In genomic region chr1:101235696-101236545, GRCh38 we compare ENCODE assay signal across 8 cellular contexts. TPM values are rescaled to one million over a fixed set of nuclear protein-coding genes. Genes with fewer than 3 reads are reported as not detected.
A peak's percentile ranks its signal among the peaks of the same experiment; 100 is the strongest.
DNase-seq lines count a peak whose midpoint lies in the region; ATAC-seq and TF ChIP-seq lines count a peak whose summit lies in the region.

No MANE protein-coding gene starts in this region.

- peak overlapping the region; percentile 95 for H3K4me3 Mint-ChIP-seq in activated CD4-positive, alpha-beta memory T cell treated with anti-CD3 and anti-CD28 coated beads, Interleukin-2, amount 10 ng/mL, durations not matched to agents 7 days and 5 days
- peak overlapping the region; percentile 96 for H3K4me3 Mint-ChIP-seq in stimulated activated memory B cell treated with anti-CD40 and anti-IgM and Interleukin-4, amounts not matched to agents 10 μg/mL and 1 μg/mL and 100 μg/mL, for 72 hours

- H3K36me3 Mint-ChIP-seq in activated CD4-positive, alpha-beta memory T cell treated with anti-CD3 and anti-CD28 coated beads, Interleukin-2, amount 10 ng/mL, durations not matched to agents 7 days and 5 days (ENCODE audit: low read depth), result peaks cover 81% of the 10 kb centered on the region
- peaks cover 24% of the 10 kb centered on the region for H3K36me3 Mint-ChIP-seq in stimulated activated memory B cell treated with anti-CD40 and anti-IgM and Interleukin-4, amounts not matched to agents 10 μg/mL and 1 μg/mL and 100 μg/mL, for 72 hours

- DNase-seq in Daoy (ENCODE audit: low read depth) (peak; percentile 47), putamen (ENCODE audit: low spot score) (no peak)
- peak; percentile 79 for DNase-seq in activated CD4-positive, alpha-beta memory T cell treated with anti-CD3 and anti-CD28 coated beads, Interleukin-2, amount 10 ng/mL, durations not matched to agents 7 days and 5 days
- peak; percentile 39 for DNase-seq in effector CD8-positive, alpha-beta T cell (lab: John Stamatoyannopoulos, UW)

- ATAC-seq in GM21528 (IDR thresholded peaks at IDR 0.05; ENCODE audit: low FRiP score, unreplicated experiment), result peak; percentile 62
- peak; percentile 74 for ATAC-seq in stimulated activated memory B cell treated with anti-CD40 and anti-IgM and Interleukin-4, amounts not matched to agents 10 μg/mL and 1 μg/mL and 100 μg/mL, for 72 hours

- H3K4me1 ChIP-seq in mononuclear cell (ENCODE audit: insufficient read depth, low read length), result peaks cover 55% of the 10 kb centered on the region

- TF ChIP-seq EP300 in Ishikawa (IDR thresholded peaks at IDR 0.05; ENCODE audit: borderline replicate concordance), result no peak

- CTCF ChIA-PET in activated CD4-positive, alpha-beta memory T cell treated with anti-CD3 and anti-CD28 coated beads, Interleukin-2, amount 10 ng/mL, durations not matched to agents 7 days and 5 days (lab: Charles Lee), result interaction anchor here (0.7 to 10.0 kb wide), 24 partner anchors 22 to 315 kb away, joined by 3 to 244 read pairs (median 3); no protein-coding TSS in a partner anchor

- H3K4me1 Mint-ChIP-seq in activated CD4-positive, alpha-beta memory T cell treated with anti-CD3 and anti-CD28 coated beads, Interleukin-2, amount 10 ng/mL, durations not matched to agents 7 days and 5 days, result peaks cover 45% of the 10 kb centered on the region
- peaks cover 55% of the 10 kb centered on the region for H3K4me1 Mint-ChIP-seq in stimulated activated memory B cell treated with anti-CD40 and anti-IgM and Interleukin-4, amounts not matched to agents 10 μg/mL and 1 μg/mL and 100 μg/mL, for 72 hours

- POLR2A ChIA-PET in activated CD4-positive, alpha-beta memory T cell treated with anti-CD3 and anti-CD28 coated beads, Interleukin-2, amount 10 ng/mL, durations not matched to agents 7 days and 5 days (lab: Charles Lee), result interaction anchor here (0.7 to 15.2 kb wide), 54 partner anchors 8 to 1198 kb away, joined by 3 to 391 read pairs (median 7); partner anchors contain the start of genes DPH5, EXTL2 and SLC30A7

- H3K4me3 ChIP-seq in mononuclear cell (ENCODE audit: low read length), result peak overlapping the region; percentile 93

- no peaks in the 10 kb centered on the region for H3K27me3 Mint-ChIP-seq in activated CD4-positive, alpha-beta memory T cell treated with anti-CD3 and anti-CD28 coated beads, Interleukin-2, amount 10 ng/mL, durations not matched to agents 7 days and 5 days
- no peaks in the 10 kb centered on the region for H3K27me3 Mint-ChIP-seq in stimulated activated memory B cell treated with anti-CD40 and anti-IgM and Interleukin-4, amounts not matched to agents 10 μg/mL and 1 μg/mL and 100 μg/mL, for 72 hours

- H3K27ac Mint-ChIP-seq in activated CD4-positive, alpha-beta memory T cell treated with anti-CD3 and anti-CD28 coated beads, Interleukin-2, amount 10 ng/mL, durations not matched to agents 7 days and 5 days, result peak overlapping the region; percentile 98
- peak overlapping the region; percentile 94 for H3K27ac Mint-ChIP-seq in stimulated activated memory B cell treated with anti-CD40 and anti-IgM and Interleukin-4, amounts not matched to agents 10 μg/mL and 1 μg/mL and 100 μg/mL, for 72 hours

- H3K9me3 ChIP-seq in mononuclear cell (ENCODE audit: low read depth, low read length), result no peaks in the 10 kb centered on the region

- no peak for TF ChIP-seq RAD21 in Ishikawa (IDR thresholded peaks at IDR 0.05; ENCODE audit: low read depth)

- H3K9me3 Mint-ChIP-seq in activated CD4-positive, alpha-beta memory T cell treated with anti-CD3 and anti-CD28 coated beads, Interleukin-2, amount 10 ng/mL, durations not matched to agents 7 days and 5 days, result peaks cover 8% of the 10 kb centered on the region
- no peaks in the 10 kb centered on the region for H3K9me3 Mint-ChIP-seq in stimulated activated memory B cell treated with anti-CD40 and anti-IgM and Interleukin-4, amounts not matched to agents 10 μg/mL and 1 μg/mL and 100 μg/mL, for 72 hours

- peaks cover 5% of the 10 kb centered on the region for H3K27me3 ChIP-seq in mononuclear cell (ENCODE audit: insufficient read depth, low read length)

TF ChIP-seq in Ishikawa, 13 proteins besides CTCF, POLR2A, EP300 and RAD21:
- TF ChIP-seq CEBPB (IDR thresholded peaks at IDR 0.05) (no peak), MAX (IDR thresholded peaks at IDR 0.05) (peak; percentile 48; the same call in 1 of the 2 replicates), YY1 (IDR thresholded peaks at IDR 0.05; ENCODE audit: low read depth) (no peak)

RNA-seq across cellular contexts. Expression of gene S1PR1, which starts 0.9 kb away (rescaled TPM):
- total RNA-seq in Daoy (2014; rRNA removed; shearing (Covaris generic)), result 0.63 and 1.4 TPM in 2 replicates
- total RNA-seq in activated CD4-positive, alpha-beta memory T cell treated with anti-CD3 and anti-CD28 coated beads, Interleukin-2, amount 10 ng/mL, durations not matched to agents 7 days and 5 days, result 100 to 1,000 TPM; 219 to 220 TPM
- total RNA-seq in mononuclear cell, result 247 TPM

Comparison
In these comparisons a context has a peak if more than half of its experiments do, and no peak if none do; other contexts are left out.
1. RNA of gene S1PR1, which starts 0.9 kb away (total RNA-seq): 247 TPM in mononuclear cell (single experiment) and 219 to 220 TPM in activated CD4-positive, alpha-beta memory T cell treated with anti-CD3 and anti-CD28 coated beads, Interleukin-2, amount 10 ng/mL, durations not matched to agents 7 days and 5 days; 0.63 to 1.4 TPM in Daoy; every median in the first group is over 10 times any median in the second.